In genomic region chr19:8476524-8476923, GRCh38 we compare ENCODE assay signal across 30 cellular contexts. TPM values are rescaled to one million over a fixed set of nuclear protein-coding genes. Genes with fewer than 3 reads are reported as not detected.
A peak's percentile ranks its signal among the peaks of the same experiment; 100 is the strongest.
DNase-seq lines count a peak whose midpoint lies in the region; ATAC-seq and TF ChIP-seq lines count a peak whose summit lies in the region.
"Had no signal": no experiment of that assay in that cellular context is flagged by ENCODE, and none has a peak within 500 bp of the region (broad histone marks: within the 10 kb centered on the region; RNA-seq: fewer than 3 reads in every experiment).

No MANE protein-coding gene starts in this region.

- H2AK5ac ChIP-seq in trophoblast cell (ENCODE audit: low read length) = no peak overlapping the region

- H3K4ac ChIP-seq in trophoblast cell (ENCODE audit: low read depth, low read length) = no peak overlapping the region

- H3K18ac ChIP-seq in trophoblast cell (ENCODE audit: low read length) = no peak overlapping the region

- no peak overlapping the region for H2BK5ac ChIP-seq in trophoblast cell (ENCODE audit: low read depth, low read length, poor library complexity)

- H2BK120ac ChIP-seq in trophoblast cell (ENCODE audit: insufficient read depth, low read length, poor library complexity) = no peak overlapping the region

- H4K91ac ChIP-seq in trophoblast cell (ENCODE audit: low read depth, low read length) = no peak overlapping the region

- no peak overlapping the region for H3K14ac ChIP-seq in trophoblast cell (ENCODE audit: low read length)

- H4K12ac ChIP-seq in trophoblast cell (ENCODE audit: low read depth, low read length) = no peak overlapping the region

- no peaks in the 10 kb centered on the region for H3K27me3 Mint-ChIP-seq in activated T-cell treated with anti-CD3 and anti-CD28 coated beads, Interleukin-2, amount 50 U/mL, for 24 hours
- H3K27me3 Mint-ChIP-seq in WTC11 (ENCODE audit: low read depth) = no peaks in the 10 kb centered on the region
- peaks cover 13% of the 10 kb centered on the region for H3K27me3 Mint-ChIP-seq in endothelial cell (ENCODE audit: unreplicated experiment)
- H3K27me3 Mint-ChIP-seq: CD8-positive, alpha-beta memory T cell had no signal

- CTCF ChIA-PET in WTC11 (lab: Charles Lee) = interaction anchor here (0.6 to 1.4 kb wide), 2 partner anchors 63 to 135 kb away, joined by 3 to 4 read pairs; partner anchors contain the start of gene MARCHF2

- peaks cover 55 to 74% of the 10 kb centered on the region in 2 experiments for H3K36me3 ChIP-seq in trophoblast cell (ENCODE audit: control insufficient read depth in 1 of 2, insufficient read depth in 2 of 2, low read length in 2 of 2)

- no CpG with 5 or more reads among the region's 8 CpGs for WGBS in trophoblast cell (ENCODE audit: extremely low coverage, insufficient coverage, insufficient read length)

- H3K79me2 ChIP-seq in trophoblast cell (ENCODE audit: control insufficient read depth, insufficient read depth, low read length, poor library complexity) = peaks cover 5% of the 10 kb centered on the region

- peaks cover 2 to 5% of the 10 kb centered on the region in 2 experiments for H3K4me1 ChIP-seq in trophoblast cell (ENCODE audit: control insufficient read depth in 1 of 2, insufficient read depth in 2 of 2, low read length in 2 of 2)
- H3K4me1 ChIP-seq: A549, HAP-1 had no signal

- no peak overlapping the region for H3K9ac ChIP-seq in trophoblast cell (ENCODE audit: low read length)
- H3K9ac ChIP-seq: KMS-11 had no signal

- H3K4me3 Mint-ChIP-seq in activated T-cell treated with anti-CD3 and anti-CD28 coated beads, Interleukin-2, amount 50 U/mL, for 24 hours = no peak overlapping the region
- H3K4me3 Mint-ChIP-seq in WTC11 (no peak overlapping the region), endothelial cell (ENCODE audit: unreplicated experiment) (no peak overlapping the region)
- H3K4me3 Mint-ChIP-seq: CD8-positive, alpha-beta memory T cell; mesothelial cell of epicardium; nephron; T-helper 1 cell treated with Interleukin-12 subunit alpha and Interleukin-12 subunit beta and Interleukin-4 antibody, amounts not matched to agents 30 μg/mL and 1 μg/mL, for 36 hours had no signal

- H3K36me3 Mint-ChIP-seq in activated T-cell treated with anti-CD3 and anti-CD28 coated beads, Interleukin-2, amount 50 U/mL, for 24 hours (ENCODE audit: low read depth) = peaks cover 92% of the 10 kb centered on the region
- H3K36me3 Mint-ChIP-seq in WTC11 (peaks cover 81% of the 10 kb centered on the region), endothelial cell (ENCODE audit: low read depth, unreplicated experiment) (peaks cover 52% of the 10 kb centered on the region)

- H3K23ac ChIP-seq in trophoblast cell (ENCODE audit: low read length) = no peak overlapping the region

- no peaks in the 10 kb centered on the region for H3K9me3 ChIP-seq in trophoblast cell (ENCODE audit: insufficient read depth, low read depth, low read length)
- H3K9me3 ChIP-seq: A549, HAP-1, stomach, tibial artery had no signal

- H3K27ac Mint-ChIP-seq in activated T-cell treated with anti-CD3 and anti-CD28 coated beads, Interleukin-2, amount 50 U/mL, for 24 hours = peak overlapping the region; percentile 72
- H3K27ac Mint-ChIP-seq in WTC11 = 0 out of 2 replicates have a peak overlapping the region, but pooled peaks have one; percentile 41
- H3K27ac Mint-ChIP-seq in endothelial cell (ENCODE audit: unreplicated experiment) = peak overlapping the region; percentile 52
- H3K27ac Mint-ChIP-seq: activated T-helper 2 cell treated with anti-CD3 and anti-CD28 coated beads, Interferon-gamma antibody, Interleukin-2, Interleukin-4, amounts not matched to agents 10 μg/mL and 5 μg/mL and 100 μg/mL, durations not matched to agents 14 hours and 24 hours and 36 hours; mesothelial cell of epicardium; T-helper 1 cell treated with Interleukin-12 subunit alpha and Interleukin-12 subunit beta and Interleukin-4 antibody, amounts not matched to agents 30 μg/mL and 1 μg/mL, for 36 hours had no signal

- POLR2A ChIA-PET in WTC11 (lab: Charles Lee) = no interaction called here

- no peak for DNase-seq in activated T-cell treated with anti-CD3 and anti-CD28 coated beads, Interleukin-2, amount 50 U/mL, for 24 hours
- no peak for DNase-seq in activated T-cell treated with anti-CD3 and anti-CD28 coated beads, Interleukin-2, amount 50 U/mL, for 1 hour
- DNase-seq in WTC11 (ENCODE audit: low spot score) (no peak), endothelial cell (ENCODE audit: low spot score) (no peak), putamen (ENCODE audit: low spot score) (peak; percentile 54), trophoblast cell (no peak), NCI-H128 (lab: John Stamatoyannopoulos, UW; ENCODE audit: unreplicated experiment) (no peak)
- DNase-seq: activated CD4-positive, alpha-beta T cell treated with anti-CD3 and anti-CD28 coated beads for 4 hours; AML-193; CD8-positive, alpha-beta memory T cell; DMS 273 treated with DMSO at 0.1 percent for 48 hours; NCI-H1417 treated with DMSO at 0.1 percent for 48 hours; NCI-H2081; NCI-H226; NCI-H748 treated with DMSO at 0.1 percent for 48 hours; stomach; tibial artery had no signal

- no peak overlapping the region for H2AFZ ChIP-seq in trophoblast cell (ENCODE audit: insufficient read depth, low read length, poor library complexity)

- peaks cover 76% of the 10 kb centered on the region for H3K4me1 Mint-ChIP-seq in activated T-cell treated with anti-CD3 and anti-CD28 coated beads, Interleukin-2, amount 50 U/mL, for 24 hours (ENCODE audit: low read depth)
- peaks cover 11% of the 10 kb centered on the region; the same call in 1 of the 2 replicates for H3K4me1 Mint-ChIP-seq in WTC11
- H3K4me1 Mint-ChIP-seq in endothelial cell (ENCODE audit: unreplicated experiment) = no peaks in the 10 kb centered on the region
- H3K4me1 Mint-ChIP-seq: mesothelial cell of epicardium, nephron had no signal

- no peak for ATAC-seq in WTC11
- ATAC-seq in HG03342 (IDR thresholded peaks at IDR 0.05; ENCODE audit: unreplicated experiment) = no peak
- ATAC-seq: A549 had no signal

- no peak overlapping the region for H3K4me3 ChIP-seq in trophoblast cell (ENCODE audit: low read depth, low read length)
- H3K4me3 ChIP-seq: A549, HAP-1, skin epidermis, stomach, tibial artery had no signal

- H3K79me1 ChIP-seq in trophoblast cell (ENCODE audit: low read length) = no peaks in the 10 kb centered on the region

- H3K9me3 Mint-ChIP-seq in activated T-cell treated with anti-CD3 and anti-CD28 coated beads, Interleukin-2, amount 50 U/mL, for 24 hours = no peaks in the 10 kb centered on the region
- H3K9me3 Mint-ChIP-seq in WTC11 = no peaks in the 10 kb centered on the region
- no peaks in the 10 kb centered on the region for H3K9me3 Mint-ChIP-seq in endothelial cell (ENCODE audit: unreplicated experiment)
- H3K9me3 Mint-ChIP-seq: activated T-helper 2 cell treated with anti-CD3 and anti-CD28 coated beads, Interferon-gamma antibody, Interleukin-2, Interleukin-4, amounts not matched to agents 10 μg/mL and 5 μg/mL and 100 μg/mL, durations not matched to agents 14 hours and 24 hours and 36 hours; CD8-positive, alpha-beta memory T cell; mesothelial cell of epicardium; nephron; T-helper 1 cell treated with Interleukin-12 subunit alpha and Interleukin-12 subunit beta and Interleukin-4 antibody, amounts not matched to agents 30 μg/mL and 1 μg/mL, for 36 hours had no signal

- no peak overlapping the region for H3K4me2 ChIP-seq in trophoblast cell (ENCODE audit: low read length)
- H3K4me2 ChIP-seq: A549, KMS-11 had no signal

- TF ChIP-seq CTCF in WTC11 (IDR thresholded peaks at IDR 0.05) (no peak), endothelial cell (IDR thresholded peaks at IDR 0.05; ENCODE audit: unreplicated experiment) (no peak)

- no peak overlapping the region for H2BK12ac ChIP-seq in trophoblast cell (ENCODE audit: low read length)

- H3K27ac ChIP-seq in trophoblast cell (ENCODE audit: low read depth, low read length) = no peak overlapping the region
- H3K27ac ChIP-seq: A549, KMS-11, skin epidermis, stomach, tibial artery had no signal

- H4K8ac ChIP-seq in trophoblast cell (ENCODE audit: low read depth, low read length) = no peak overlapping the region

- H3K27me3 ChIP-seq in trophoblast cell (ENCODE audit: insufficient read depth, low read length) = no peaks in the 10 kb centered on the region
- H3K27me3 ChIP-seq: stomach, tibial artery had no signal

TF ChIP-seq in WTC11, 78 proteins besides CTCF, POLR2A, EP300 and RAD21:
- no peak for TF ChIP-seq ARID4B (CRISPR knock-in tag; IDR thresholded peaks at IDR 0.05; ENCODE audit: borderline replicate concordance)
TF ChIP-seq in WTC11: peak in this region for 0.

RNA-seq across cellular contexts. Expression of gene PRAM1, which starts 25.9 kb away (rescaled TPM):
- total RNA-seq in WTC11 (2021) (0.46 to 1.1 TPM (median 0.66 TPM) in 3 replicates), endothelial cell (ENCODE audit: unreplicated experiment) (not detected)
- 0.07 and 0.11 TPM in 2 replicates for polyA plus RNA-seq in trophoblast cell (2013)
- total RNA-seq: osteoblast, renal cortical epithelial cell, RPMI7951, SK-MEL-5 had no signal

RNA-seq across cellular contexts. Expression of gene HNRNPM, which starts 31.7 kb away (rescaled TPM):
- total RNA-seq in WTC11 (2021) (309 to 416 TPM (median 343 TPM) in 3 replicates), endothelial cell (ENCODE audit: unreplicated experiment) (223 TPM)
- 145 and 148 TPM in 2 replicates for polyA plus RNA-seq in trophoblast cell (2013)

RNA-seq across cellular contexts. Expression of gene ZNF414, which starts 37.4 kb away (rescaled TPM):
- total RNA-seq in WTC11 (2021) = 38.2 to 47.4 TPM (median 46.1 TPM) in 3 replicates
- total RNA-seq in endothelial cell (ENCODE audit: unreplicated experiment) = 22.9 TPM
- 17.6 TPM in 2 replicates for polyA plus RNA-seq in trophoblast cell (2013)
